Comparison of ENCODE assay signal across 33 cellular contexts in the genomic region with DNA sequence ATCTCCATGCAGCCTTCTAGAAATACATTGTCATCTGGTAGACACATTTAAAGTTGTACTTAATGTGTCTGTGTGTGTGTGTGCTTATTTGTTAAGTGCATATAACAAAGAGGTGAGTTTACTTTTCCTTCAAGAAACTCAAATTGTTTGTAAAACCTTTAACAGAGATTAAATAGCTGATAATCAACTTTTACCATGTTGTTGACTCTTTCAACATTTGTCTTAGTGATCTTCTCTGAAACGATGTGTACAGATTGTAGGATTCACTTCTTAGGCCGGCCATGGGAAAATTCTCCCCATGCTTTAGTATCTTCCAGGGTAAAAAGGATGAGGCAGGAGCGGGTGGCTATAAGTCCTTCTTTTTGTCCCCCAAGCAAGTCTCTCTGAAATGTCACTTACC.
"Had no signal": no experiment of that assay in that cellular context is flagged by ENCODE, and none has a peak within 500 bp of the region (broad histone marks: within the 10 kb centered on the region; RNA-seq: fewer than 3 reads in every experiment).

No MANE protein-coding gene starts in this region.

- DNase-seq: activated B cell treated with CpG ODN at 0.5 μM for 24 hours; activated CD4-positive, alpha-beta memory T cell treated with anti-CD3 and anti-CD28 coated beads for 36 hours; activated CD4-positive, alpha-beta T cell treated with anti-CD3 and anti-CD28 coated beads for 4 hours; activated CD4-positive, alpha-beta T cell treated with anti-CD3 and anti-CD28 coated beads, Interleukin-2, amount 10 ng/mL, durations not matched to agents 24 days and 14 days; activated CD4-positive, alpha-beta T cell treated with anti-CD3 and anti-CD28 coated beads, Interleukin-2, amount 50 U/mL, for 1 hour; activated CD4-positive, alpha-beta T cell treated with anti-CD3 and anti-CD28 coated beads, Interleukin-2, amount 50 U/mL, for 4 hours; activated CD4-positive, CD25-positive, alpha-beta regulatory T cell treated with anti-CD3 and anti-CD28 coated beads, Interleukin-2, amount 50 U/mL, for 72 hours; activated CD8-positive, alpha-beta memory T cell treated with anti-CD3 and anti-CD28 coated beads, Interleukin-2, amount 50 U/mL, for 4 hours; activated CD8-positive, alpha-beta T cell treated with anti-CD3 and anti-CD28 coated beads for 36 hours; activated effector memory CD4-positive, alpha-beta T cell treated with anti-CD3 and anti-CD28 coated beads, Interleukin-2, amount 50 U/mL, for 16 hours; activated gamma-delta T cell treated with Interleukin-2 at 50 U/mL for 16 hours; activated naive CD4-positive, alpha-beta T cell; activated naive CD4-positive, alpha-beta T cell treated with anti-CD3 and anti-CD28 coated beads for 36 hours; activated naive CD4-positive, alpha-beta T cell treated with anti-CD3 and anti-CD28 coated beads, Interleukin-2, amount 50 U/mL, for 16 hours; activated naive CD8-positive, alpha-beta T cell treated with anti-CD3 and anti-CD28 coated beads for 36 hours; activated T-cell treated with anti-CD3 and anti-CD28 coated beads for 4 hours; activated T-cell treated with anti-CD3 and anti-CD28 coated beads, Interleukin-2, amount 50 U/mL, for 1 hour; activated T-cell treated with anti-CD3 and anti-CD28 coated beads, Interleukin-2, amount 50 U/mL, for 4 hours; activated T-cell treated with anti-CD3 and anti-CD28 coated beads, Interleukin-2, amount 50 U/mL, for 72 hours; adrenal gland; amniotic stem cell; aorta; body of pancreas; brain microvascular endothelial cell; central memory CD4-positive, alpha-beta T cell; T-helper 2 cell; T-helper 9 cell had no signal

- H3K9me3 Mint-ChIP-seq: activated B cell treated with CpG ODN at 0.5 μM for 24 hours; activated CD4-positive, alpha-beta memory T cell treated with anti-CD3 and anti-CD28 coated beads for 36 hours; activated CD8-positive, alpha-beta T cell treated with anti-CD3 and anti-CD28 coated beads for 36 hours; activated naive CD4-positive, alpha-beta T cell treated with anti-CD3 and anti-CD28 coated beads for 36 hours; activated naive CD4-positive, alpha-beta T cell treated with anti-CD3 and anti-CD28 coated beads, Interleukin-2, amount 50 U/mL, for 72 hours; activated naive CD8-positive, alpha-beta T cell treated with anti-CD3 and anti-CD28 coated beads for 36 hours; activated T-cell treated with anti-CD3 and anti-CD28 coated beads, Interleukin-2, amount 50 U/mL, for 4 hours; activated T-cell treated with anti-CD3 and anti-CD28 coated beads, Interleukin-2, amount 50 U/mL, for 72 hours; activated T-helper 17 cell treated with anti-CD3 and anti-CD28 coated beads, Interleukin-2, amount 50 U/mL, for 72 hours; T-helper 1 cell treated with Interleukin-12 subunit alpha and Interleukin-12 subunit beta and Interleukin-4 antibody, amounts not matched to agents 30 μg/mL and 1 μg/mL, for 36 hours; T-helper 2 cell treated with Interferon-gamma antibody and Interleukin-4, amounts not matched to agents 5 μg/mL and 100 μg/mL, for 36 hours had no signal

- ATAC-seq: activated CD8-positive, alpha-beta T cell treated with anti-CD3 and anti-CD28 coated beads for 36 hours; activated naive CD4-positive, alpha-beta T cell treated with anti-CD3 and anti-CD28 coated beads, Interleukin-2, amount 50 U/mL, for 72 hours; activated T-cell treated with anti-CD3 and anti-CD28 coated beads, Interleukin-2, amount 50 U/mL, for 4 hours; activated T-cell treated with anti-CD3 and anti-CD28 coated beads, Interleukin-2, amount 50 U/mL, for 72 hours; activated T-helper 17 cell treated with anti-CD3 and anti-CD28 coated beads, Interleukin-2, amount 50 U/mL, for 72 hours; body of pancreas had no signal

- H3K36me3 ChIP-seq: adrenal gland, brain microvascular endothelial cell, breast epithelium had no signal

- H3K4me1 Mint-ChIP-seq: activated B cell treated with CpG ODN at 0.5 μM for 24 hours; activated CD4-positive, alpha-beta T cell treated with anti-CD3 and anti-CD28 coated beads, Interleukin-2, amount 10 ng/mL, durations not matched to agents 24 days and 14 days; activated naive CD8-positive, alpha-beta T cell treated with anti-CD3 and anti-CD28 coated beads for 36 hours; activated T-helper 17 cell treated with anti-CD3 and anti-CD28 coated beads, Interleukin-2, amount 50 U/mL, for 72 hours had no signal

- H3K4me1 ChIP-seq: adrenal gland, body of pancreas, breast epithelium had no signal

- H3K36me3 Mint-ChIP-seq: activated CD4-positive, alpha-beta memory T cell treated with anti-CD3 and anti-CD28 coated beads for 36 hours; activated naive CD4-positive, alpha-beta T cell treated with anti-CD3 and anti-CD28 coated beads, Interleukin-2, amount 50 U/mL, for 72 hours; activated naive CD8-positive, alpha-beta T cell treated with anti-CD3 and anti-CD28 coated beads for 36 hours had no signal

- H3K27me3 ChIP-seq: adrenal gland, body of pancreas, brain microvascular endothelial cell, breast epithelium had no signal

- H3K4me3 Mint-ChIP-seq: activated B cell treated with CpG ODN at 0.5 μM for 24 hours; activated CD4-positive, alpha-beta memory T cell treated with anti-CD3 and anti-CD28 coated beads for 36 hours; activated CD4-positive, alpha-beta T cell treated with anti-CD3 and anti-CD28 coated beads, Interleukin-2, amount 10 ng/mL, durations not matched to agents 24 days and 14 days; activated CD8-positive, alpha-beta T cell treated with anti-CD3 and anti-CD28 coated beads for 36 hours; activated naive CD4-positive, alpha-beta T cell treated with anti-CD3 and anti-CD28 coated beads for 36 hours; activated naive CD8-positive, alpha-beta T cell treated with anti-CD3 and anti-CD28 coated beads for 36 hours; activated T-cell treated with anti-CD3 and anti-CD28 coated beads, Interleukin-2, amount 50 U/mL, for 4 hours; activated T-cell treated with anti-CD3 and anti-CD28 coated beads, Interleukin-2, amount 50 U/mL, for 72 hours; activated T-helper 1 cell treated with anti-CD3 and anti-CD28 coated beads, Interleukin-12 subunit alpha, Interleukin-12 subunit beta, Interleukin-2, Interleukin-4 antibody, amounts not matched to agents 30 ng/mL and 10 ng/mL and 1 ng/mL, durations not matched to agents 14 hours and 24 hours and 36 hours; activated T-helper 17 cell treated with anti-CD3 and anti-CD28 coated beads, Interleukin-2, amount 50 U/mL, for 72 hours; T-helper 1 cell treated with Interleukin-12 subunit alpha and Interleukin-12 subunit beta and Interleukin-4 antibody, amounts not matched to agents 30 μg/mL and 1 μg/mL, for 36 hours; T-helper 2 cell treated with Interferon-gamma antibody and Interleukin-4, amounts not matched to agents 5 μg/mL and 100 μg/mL, for 36 hours had no signal

- H3K4me3 ChIP-seq: adrenal gland, body of pancreas, breast epithelium had no signal

- H3K27me3 Mint-ChIP-seq: activated B cell treated with CpG ODN at 0.5 μM for 24 hours; activated CD4-positive, alpha-beta memory T cell treated with anti-CD3 and anti-CD28 coated beads for 36 hours; activated CD4-positive, alpha-beta T cell treated with anti-CD3 and anti-CD28 coated beads, Interleukin-2, amount 10 ng/mL, durations not matched to agents 24 days and 14 days; activated CD8-positive, alpha-beta T cell treated with anti-CD3 and anti-CD28 coated beads for 36 hours; activated naive CD8-positive, alpha-beta T cell treated with anti-CD3 and anti-CD28 coated beads for 36 hours; activated T-helper 17 cell treated with anti-CD3 and anti-CD28 coated beads, Interleukin-2, amount 50 U/mL, for 72 hours had no signal

- H3K27ac Mint-ChIP-seq: activated B cell treated with CpG ODN at 0.5 μM for 24 hours; activated CD4-positive, alpha-beta memory T cell treated with anti-CD3 and anti-CD28 coated beads for 36 hours; activated CD4-positive, alpha-beta T cell treated with anti-CD3 and anti-CD28 coated beads, Interleukin-2, amount 10 ng/mL, durations not matched to agents 24 days and 14 days; activated CD8-positive, alpha-beta T cell treated with anti-CD3 and anti-CD28 coated beads for 36 hours; activated naive CD4-positive, alpha-beta T cell treated with anti-CD3 and anti-CD28 coated beads for 36 hours; activated naive CD4-positive, alpha-beta T cell treated with anti-CD3 and anti-CD28 coated beads, Interleukin-2, amount 50 U/mL, for 72 hours; activated naive CD8-positive, alpha-beta T cell treated with anti-CD3 and anti-CD28 coated beads for 36 hours; activated T-cell treated with anti-CD3 and anti-CD28 coated beads, Interleukin-2, amount 50 U/mL, for 72 hours; activated T-helper 1 cell treated with anti-CD3 and anti-CD28 coated beads, Interleukin-12 subunit alpha, Interleukin-12 subunit beta, Interleukin-2, Interleukin-4 antibody, amounts not matched to agents 30 ng/mL and 10 ng/mL and 1 ng/mL, durations not matched to agents 14 hours and 24 hours and 36 hours; activated T-helper 17 cell treated with anti-CD3 and anti-CD28 coated beads, Interleukin-2, amount 50 U/mL, for 72 hours; T-helper 1 cell treated with Interleukin-12 subunit alpha and Interleukin-12 subunit beta and Interleukin-4 antibody, amounts not matched to agents 30 μg/mL and 1 μg/mL, for 36 hours; T-helper 2 cell treated with Interferon-gamma antibody and Interleukin-4, amounts not matched to agents 5 μg/mL and 100 μg/mL, for 36 hours had no signal

- H3K9me3 ChIP-seq: adrenal gland, body of pancreas, breast epithelium had no signal

- H3K27ac ChIP-seq: adrenal gland, body of pancreas, brain microvascular endothelial cell, breast epithelium had no signal
